2 cellular contexts compared by ENCODE assay signal in genomic region chr19:897442-898039, GRCh38.
TF ChIP-seq lines count a peak whose summit lies in the region.

No MANE protein-coding gene starts in this region.

TF ChIP-seq in A549, 52 proteins besides CTCF, POLR2A, EP300 and RAD21 (continued from another document):
- TF ChIP-seq, protein P1, sequence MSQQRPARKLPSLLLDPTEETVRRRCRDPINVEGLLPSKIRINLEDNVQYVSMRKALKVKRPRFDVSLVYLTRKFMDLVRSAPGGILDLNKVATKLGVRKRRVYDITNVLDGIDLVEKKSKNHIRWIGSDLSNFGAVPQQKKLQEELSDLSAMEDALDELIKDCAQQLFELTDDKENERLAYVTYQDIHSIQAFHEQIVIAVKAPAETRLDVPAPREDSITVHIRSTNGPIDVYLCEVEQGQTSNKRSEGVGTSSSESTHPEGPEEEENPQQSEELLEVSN (IDR thresholded peaks at IDR 0.05; ENCODE audit: borderline replicate concordance, low read depth) = no peak
- TF ChIP-seq ZNF302 (CRISPR knock-in tag; IDR thresholded peaks at IDR 0.05) (no peak), SMC3 (IDR thresholded peaks at IDR 0.05) (no peak), ESRRA (IDR thresholded peaks at IDR 0.05; ENCODE audit: borderline replicate concordance, low read length) (no peak), ZC3H11A (IDR thresholded peaks at IDR 0.05) (no peak), HMGXB4 (CRISPR knock-in tag; IDR thresholded peaks at IDR 0.05; ENCODE audit: borderline replicate concordance) (no peak), KDM5A (IDR thresholded peaks at IDR 0.05) (no peak)
- TF ChIP-seq, protein P2, sequence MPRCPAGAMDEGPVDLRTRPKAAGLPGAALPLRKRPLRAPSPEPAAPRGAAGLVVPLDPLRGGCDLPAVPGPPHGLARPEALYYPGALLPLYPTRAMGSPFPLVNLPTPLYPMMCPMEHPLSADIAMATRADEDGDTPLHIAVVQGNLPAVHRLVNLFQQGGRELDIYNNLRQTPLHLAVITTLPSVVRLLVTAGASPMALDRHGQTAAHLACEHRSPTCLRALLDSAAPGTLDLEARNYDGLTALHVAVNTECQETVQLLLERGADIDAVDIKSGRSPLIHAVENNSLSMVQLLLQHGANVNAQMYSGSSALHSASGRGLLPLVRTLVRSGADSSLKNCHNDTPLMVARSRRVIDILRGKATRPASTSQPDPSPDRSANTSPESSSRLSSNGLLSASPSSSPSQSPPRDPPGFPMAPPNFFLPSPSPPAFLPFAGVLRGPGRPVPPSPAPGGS (IDR thresholded peaks at IDR 0.05) = no peak
TF ChIP-seq in A549: peak in this region for 0.

TF ChIP-seq in WTC11, 78 proteins besides CTCF, POLR2A, EP300 and RAD21 (continued from another document):
- no peak for TF ChIP-seq ELF4 (CRISPR knock-in tag; IDR thresholded peaks at IDR 0.05; ENCODE audit: low read depth)
- TF ChIP-seq, protein P3, sequence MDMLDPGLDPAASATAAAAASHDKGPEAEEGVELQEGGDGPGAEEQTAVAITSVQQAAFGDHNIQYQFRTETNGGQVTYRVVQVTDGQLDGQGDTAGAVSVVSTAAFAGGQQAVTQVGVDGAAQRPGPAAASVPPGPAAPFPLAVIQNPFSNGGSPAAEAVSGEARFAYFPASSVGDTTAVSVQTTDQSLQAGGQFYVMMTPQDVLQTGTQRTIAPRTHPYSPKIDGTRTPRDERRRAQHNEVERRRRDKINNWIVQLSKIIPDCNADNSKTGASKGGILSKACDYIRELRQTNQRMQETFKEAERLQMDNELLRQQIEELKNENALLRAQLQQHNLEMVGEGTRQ (CRISPR knock-in tag; IDR thresholded peaks at IDR 0.05) = no peak
- TF ChIP-seq ETV6 (CRISPR knock-in tag; IDR thresholded peaks at IDR 0.05) = no peak
- no peak for TF ChIP-seq SOX15 (CRISPR knock-in tag; IDR thresholded peaks at IDR 0.05)
- TF ChIP-seq E2F4 (CRISPR knock-in tag; IDR thresholded peaks at IDR 0.05; ENCODE audit: borderline replicate concordance, low read depth) = no peak
- no peak for TF ChIP-seq HMGA2 (CRISPR knock-in tag; IDR thresholded peaks at IDR 0.05)
- no peak for TF ChIP-seq OVOL2 (CRISPR knock-in tag; IDR thresholded peaks at IDR 0.05; ENCODE audit: borderline replicate concordance)
- TF ChIP-seq FOXJ3 (CRISPR knock-in tag; IDR thresholded peaks at IDR 0.05; ENCODE audit: borderline replicate concordance) = no peak
- no peak for TF ChIP-seq EMX1 (CRISPR knock-in tag; IDR thresholded peaks at IDR 0.05)
- no peak for TF ChIP-seq PREB (CRISPR knock-in tag; IDR thresholded peaks at IDR 0.05; ENCODE audit: borderline replicate concordance)
TF ChIP-seq in WTC11: peak in this region for 0.
